1 cellular context compared by ENCODE assay signal in genomic region chr22:19718255-19719054, GRCh38.
TF ChIP-seq lines count a peak whose summit lies in the region.

No MANE protein-coding gene starts in this region.

TF ChIP-seq in SK-N-SH, 30 proteins besides CTCF, POLR2A, EP300 and RAD21 (continued from another document):
- no peak for TF ChIP-seq REST (IDR thresholded peaks at IDR 0.05; ENCODE audit: low read depth, low read length)
- TF ChIP-seq SMC3 (IDR thresholded peaks at IDR 0.05; ENCODE audit: low read depth, low read length), result no peak
- TF ChIP-seq FOXM1 (IDR thresholded peaks at IDR 0.05; ENCODE audit: low read depth), result no peak
- TF ChIP-seq IRF3 (IDR thresholded peaks at IDR 0.05; ENCODE audit: low read depth, low read length), result no peak
- TF ChIP-seq PBX3 (IDR thresholded peaks at IDR 0.05), result no peak
